ENCODE assay signal across 9 cellular contexts in the genomic region with DNA sequence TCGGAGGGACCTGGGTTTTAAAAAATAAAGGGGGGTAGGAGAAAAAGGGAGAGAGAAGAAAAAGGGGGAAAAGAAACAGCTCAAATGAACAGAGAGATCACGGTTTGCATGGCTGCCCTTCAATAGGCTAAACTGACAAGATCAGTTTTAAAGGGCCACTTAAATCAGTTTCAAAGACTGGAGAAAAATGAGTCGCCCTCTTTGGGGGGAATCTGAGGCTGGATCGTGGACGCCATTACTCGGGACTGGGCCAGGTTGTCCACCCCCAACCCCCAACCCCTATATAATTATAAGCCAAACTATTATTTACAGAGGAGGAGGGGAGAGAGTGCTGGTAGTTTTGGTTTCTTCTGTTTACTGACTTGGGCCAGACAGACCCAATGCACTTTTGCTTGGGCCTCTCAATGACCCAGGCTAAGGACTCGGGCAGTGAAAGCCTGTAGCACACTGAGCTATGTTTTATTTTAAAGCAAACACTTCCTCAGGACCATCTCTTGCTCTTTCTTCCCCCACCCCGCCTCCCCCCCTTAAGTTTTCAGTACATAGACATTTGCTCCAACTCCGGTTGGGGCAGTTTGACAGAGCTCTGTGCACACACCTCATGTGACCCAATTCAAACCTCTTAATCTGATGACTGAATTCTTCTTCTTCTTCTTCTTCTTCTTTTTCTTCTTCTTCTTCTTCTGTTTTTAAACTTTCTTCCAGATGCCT. TPM values are rescaled to one million over a fixed set of nuclear protein-coding genes. Genes with fewer than 3 reads are reported as not detected.
A peak's percentile ranks its signal among the peaks of the same experiment; 100 is the strongest.
DNase-seq lines count a peak whose midpoint lies in the region; ATAC-seq, FAIRE-seq and TF ChIP-seq lines count a peak whose summit lies in the region.
"Had no signal": no experiment of that assay in that cellular context is flagged by ENCODE, and none has a peak within 500 bp of the region (broad histone marks: within the 10 kb centered on the region; RNA-seq: fewer than 3 reads in every experiment).

No MANE protein-coding gene starts in this region.

- H3K36me3 ChIP-seq in SJCRH30 (peaks cover 72% of the 10 kb centered on the region), gastroesophageal sphincter (peaks cover 0 to 30% of the 10 kb centered on the region in 2 donors)

- no peaks in the 10 kb centered on the region for H3K27me3 ChIP-seq in SJCRH30
- no peaks in the 10 kb centered on the region for H3K27me3 ChIP-seq in gastroesophageal sphincter

- H3K9me3 ChIP-seq in SJCRH30 (replicated peaks), result no peaks in the 10 kb centered on the region
- H3K9me3 ChIP-seq in gastroesophageal sphincter, result no peaks in the 10 kb centered on the region

- H3K4me3 ChIP-seq in SJCRH30 (peak overlapping the region; percentile 77), gastroesophageal sphincter (peak overlapping the region; percentile 70 to 87), retinal pigment epithelial cell (ENCODE audit: low read length) (peak overlapping the region; percentile 96)

- TF ChIP-seq EP300 in gastroesophageal sphincter (IDR thresholded peaks at IDR 0.05), result no peak

- FAIRE-seq in GM12891 (lab: Jason Lieb, UNC), result no peak
- FAIRE-seq: colon had no signal

- TF ChIP-seq POLR2A in gastroesophageal sphincter (IDR thresholded peaks at IDR 0.05) (no peak), GM12891 (IDR thresholded peaks at IDR 0.05; ENCODE audit: low read depth, low read length) (no peak)

- no peak for TF ChIP-seq CTCF in gastroesophageal sphincter (IDR thresholded peaks at IDR 0.05)
- no peak for TF ChIP-seq CTCF in retinal pigment epithelial cell (conservative IDR thresholded peaks at IDR 0.05; ENCODE audit: low read depth, low read length)

- DNase-seq in ELR (ENCODE audit: low read depth) (peak; percentile 45), SJCRH30 (peak in 1 of 2 experiments; percentile 24), retinal pigment epithelial cell (ENCODE audit: low read depth) (no peak), GM12891 (ENCODE audit: insufficient read length, low spot score) (no peak)

- 1% methylated on average over 9 of the region's 9 CpGs; no CpG with 5 or more reads in 1 of the 2 donors for WGBS in gastroesophageal sphincter (ENCODE audit: low coverage in 1 of 2), 2 donors

- H3K4me1 ChIP-seq in SJCRH30 (peaks cover 19% of the 10 kb centered on the region), gastroesophageal sphincter (peaks cover 0 to 9% (median 0%) of the 10 kb centered on the region in 3 donors)

- H3K27ac ChIP-seq in SJCRH30, result no peak overlapping the region
- peak overlapping the region; percentile 75 to 98 (median 94) for H3K27ac ChIP-seq in gastroesophageal sphincter

- ATAC-seq in gastroesophageal sphincter (no peak), GM21717 (IDR thresholded peaks at IDR 0.05; ENCODE audit: unreplicated experiment) (no peak), HG02870 (IDR thresholded peaks at IDR 0.05; ENCODE audit: unreplicated experiment) (no peak), HG02759 (IDR thresholded peaks at IDR 0.05; ENCODE audit: unreplicated experiment) (no peak)

TF ChIP-seq in GM12891, 5 proteins besides CTCF, POLR2A, EP300 and RAD21:
- no peak for TF ChIP-seq POU2F2 (IDR thresholded peaks at IDR 0.05; ENCODE audit: low read depth, low read length)
- no peak for TF ChIP-seq TAF1 (IDR thresholded peaks at IDR 0.05; ENCODE audit: low read depth, low read length)
- no peak for TF ChIP-seq PAX5 (IDR thresholded peaks at IDR 0.05; ENCODE audit: insufficient read depth, low read length, severe bottlenecking)
- TF ChIP-seq POLR2AphosphoS5 (IDR thresholded peaks at IDR 0.05; ENCODE audit: low read depth, low read length), result no peak
- no peak for TF ChIP-seq SPI1 (IDR thresholded peaks at IDR 0.05; ENCODE audit: low read depth, low read length)

RNA-seq across cellular contexts. Expression of a gene that starts 6.3 kb away (rescaled TPM):
- total RNA-seq in SJCRH30 (2014; rRNA removed; shearing (Covaris generic)), result 24.5 and 24.9 TPM in 2 replicates
- total RNA-seq in gastroesophageal sphincter, result 100 to 1,000 TPM in 1 of 4 donors, 10 to 100 TPM in 3; 82.7 to 126 (median 91.8) TPM
- 14.7 TPM for polyA plus RNA-seq in GM12891 (2012; ENCODE audit: low read depth, missing spikeins)
